In genomic region chr13:100987993-100988392, GRCh38 we compare ENCODE assay signal across 10 cellular contexts.
DNase-seq lines count a peak whose midpoint lies in the region; ATAC-seq and TF ChIP-seq lines count a peak whose summit lies in the region.
"Had no signal": no experiment of that assay in that cellular context is flagged by ENCODE, and none has a peak within 500 bp of the region (broad histone marks: within the 10 kb centered on the region; RNA-seq: fewer than 3 reads in every experiment).

No MANE protein-coding gene starts in this region.

- DNase-seq in AG09319 (ENCODE audit: extremely low read depth, low read depth) = no peak
- peak; percentile 8 for DNase-seq in M059J (ENCODE audit: low read depth)
- DNase-seq in brain microvascular endothelial cell = peak; percentile 41
- DNase-seq in left lung = no peak
- no peak for DNase-seq in GM10266 (ENCODE audit: extremely low spot score)
- no peak for DNase-seq in CD1c-positive myeloid dendritic cell (ENCODE audit: extremely low spot score)
- no peak for DNase-seq in activated gamma-delta T cell (lab: John Stamatoyannopoulos, UW)
- DNase-seq: COR-L47 had no signal

- no peak overlapping the region for H3K4me3 ChIP-seq in brain microvascular endothelial cell (ENCODE audit: low read depth, low read length)
- H3K4me3 ChIP-seq in left lung = no peak overlapping the region
- H3K4me3 ChIP-seq: gastroesophageal sphincter had no signal

- TF ChIP-seq CTCF in AG09319 (IDR thresholded peaks at IDR 0.05; ENCODE audit: low read depth, low read length) (peak; percentile 31), brain microvascular endothelial cell (IDR thresholded peaks at IDR 0.05; ENCODE audit: low read depth, low read length, missing control alignments) (peak; percentile 71), left lung (IDR thresholded peaks at IDR 0.05) (no peak), GM10266 (IDR thresholded peaks at IDR 0.05; ENCODE audit: control insufficient read depth, insufficient read depth, low read depth, missing control alignments) (no peak)

- no peaks in the 10 kb centered on the region for H3K36me3 ChIP-seq in brain microvascular endothelial cell (replicated peaks)
- no peaks in the 10 kb centered on the region for H3K36me3 ChIP-seq in left lung
- H3K36me3 ChIP-seq: gastroesophageal sphincter had no signal

- H3K4me1 ChIP-seq in left lung = no peaks in the 10 kb centered on the region
- H3K4me1 ChIP-seq: gastroesophageal sphincter had no signal

- intact Hi-C loops in left lung (cut with DNase I) = no loop called here

- H3K27ac ChIP-seq in brain microvascular endothelial cell (no peak overlapping the region), left lung (no peak overlapping the region)
- H3K27ac ChIP-seq: gastroesophageal sphincter had no signal

- in situ Hi-C loops in brain microvascular endothelial cell (cut with HindIII; ENCODE audit: low pct_ligation_motif_present, low sequenced_read_pairs) = no loop called here

- H3K9me3 ChIP-seq in left lung = peaks cover 0 to 1% of the 10 kb centered on the region in 2 donors

- ATAC-seq in left lung (peak; percentile 93), HG03521 (IDR thresholded peaks at IDR 0.05; ENCODE audit: unreplicated experiment) (no peak)
- ATAC-seq: gastroesophageal sphincter had no signal

- no peaks in the 10 kb centered on the region for H3K27me3 ChIP-seq in brain microvascular endothelial cell (replicated peaks)
- no peaks in the 10 kb centered on the region for H3K27me3 ChIP-seq in left lung

Comparison
In these comparisons a context has a peak if more than half of its experiments do, and no peak if none do; other contexts are left out.
1. DNase-seq: peak in M059J (single experiment) and brain microvascular endothelial cell (single experiment); none in AG09319 (single experiment), left lung (0 of 2), GM10266 (single experiment), CD1c-positive myeloid dendritic cell (single experiment) and activated gamma-delta T cell (single experiment).
2. CTCF ChIP-seq: peak in AG09319 (single experiment) and brain microvascular endothelial cell (single experiment); none in left lung (0 of 2) and GM10266 (single experiment).